1 cellular context compared by ENCODE assay signal in genomic region chr2:222708274-222708710, GRCh38.
TF ChIP-seq lines count a peak whose summit lies in the region.

No MANE protein-coding gene starts in this region.

TF ChIP-seq in HepG2, 621 proteins besides CTCF, POLR2A, EP300 and RAD21 (continued from another document and continues in another):
- TF ChIP-seq, protein P1, sequence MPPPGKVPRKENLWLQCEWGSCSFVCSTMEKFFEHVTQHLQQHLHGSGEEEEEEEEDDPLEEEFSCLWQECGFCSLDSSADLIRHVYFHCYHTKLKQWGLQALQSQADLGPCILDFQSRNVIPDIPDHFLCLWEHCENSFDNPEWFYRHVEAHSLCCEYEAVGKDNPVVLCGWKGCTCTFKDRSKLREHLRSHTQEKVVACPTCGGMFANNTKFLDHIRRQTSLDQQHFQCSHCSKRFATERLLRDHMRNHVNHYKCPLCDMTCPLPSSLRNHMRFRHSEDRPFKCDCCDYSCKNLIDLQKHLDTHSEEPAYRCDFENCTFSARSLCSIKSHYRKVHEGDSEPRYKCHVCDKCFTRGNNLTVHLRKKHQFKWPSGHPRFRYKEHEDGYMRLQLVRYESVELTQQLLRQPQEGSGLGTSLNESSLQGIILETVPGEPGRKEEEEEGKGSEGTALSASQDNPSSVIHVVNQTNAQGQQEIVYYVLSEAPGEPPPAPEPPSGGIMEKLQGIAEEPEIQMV (CRISPR knock-in tag; IDR thresholded peaks at IDR 0.05; ENCODE audit: low read depth) = no peak
- TF ChIP-seq HNRNPUL1 (IDR thresholded peaks at IDR 0.05; ENCODE audit: low read depth, low read length) = no peak
- TF ChIP-seq TOE1 (CRISPR knock-in tag; IDR thresholded peaks at IDR 0.05) = no peak
- TF ChIP-seq SIX1 (CRISPR knock-in tag; IDR thresholded peaks at IDR 0.05; ENCODE audit: borderline replicate concordance) = no peak
- TF ChIP-seq, protein P2, sequence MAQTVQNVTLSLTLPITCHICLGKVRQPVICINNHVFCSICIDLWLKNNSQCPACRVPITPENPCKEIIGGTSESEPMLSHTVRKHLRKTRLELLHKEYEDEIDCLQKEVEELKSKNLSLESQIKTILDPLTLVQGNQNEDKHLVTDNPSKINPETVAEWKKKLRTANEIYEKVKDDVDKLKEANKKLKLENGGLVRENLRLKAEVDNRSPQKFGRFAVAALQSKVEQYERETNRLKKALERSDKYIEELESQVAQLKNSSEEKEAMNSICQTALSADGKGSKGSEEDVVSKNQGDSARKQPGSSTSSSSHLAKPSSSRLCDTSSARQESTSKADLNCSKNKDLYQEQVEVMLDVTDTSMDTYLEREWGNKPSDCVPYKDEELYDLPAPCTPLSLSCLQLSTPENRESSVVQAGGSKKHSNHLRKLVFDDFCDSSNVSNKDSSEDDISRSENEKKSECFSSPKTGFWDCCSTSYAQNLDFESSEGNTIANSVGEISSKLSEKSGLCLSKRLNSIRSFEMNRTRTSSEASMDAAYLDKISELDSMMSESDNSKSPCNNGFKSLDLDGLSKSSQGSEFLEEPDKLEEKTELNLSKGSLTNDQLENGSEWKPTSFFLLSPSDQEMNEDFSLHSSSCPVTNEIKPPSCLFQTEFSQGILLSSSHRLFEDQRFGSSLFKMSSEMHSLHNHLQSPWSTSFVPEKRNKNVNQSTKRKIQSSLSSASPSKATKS (CRISPR knock-in tag; IDR thresholded peaks at IDR 0.05) = no peak
- TF ChIP-seq, protein P3, sequence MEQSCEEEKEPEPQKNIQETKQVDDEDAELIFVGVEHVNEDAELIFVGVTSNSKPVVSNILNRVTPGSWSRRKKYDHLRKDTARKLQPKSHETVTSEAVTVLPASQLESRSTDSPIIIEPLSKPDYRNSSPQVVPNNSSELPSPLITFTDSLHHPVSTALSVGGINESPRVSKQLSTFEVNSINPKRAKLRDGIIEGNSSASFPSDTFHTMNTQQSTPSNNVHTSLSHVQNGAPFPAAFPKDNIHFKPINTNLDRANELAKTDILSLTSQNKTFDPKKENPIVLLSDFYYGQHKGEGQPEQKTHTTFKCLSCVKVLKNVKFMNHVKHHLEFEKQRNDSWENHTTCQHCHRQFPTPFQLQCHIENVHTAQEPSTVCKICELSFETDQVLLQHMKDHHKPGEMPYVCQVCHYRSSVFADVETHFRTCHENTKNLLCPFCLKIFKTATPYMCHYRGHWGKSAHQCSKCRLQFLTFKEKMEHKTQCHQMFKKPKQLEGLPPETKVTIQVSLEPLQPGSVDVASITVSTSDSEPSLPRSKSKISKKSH (CRISPR knock-in tag; IDR thresholded peaks at IDR 0.05; ENCODE audit: borderline replicate concordance) = no peak
- no peak for TF ChIP-seq ZNF205 (CRISPR knock-in tag; IDR thresholded peaks at IDR 0.05)
- TF ChIP-seq ZNF275 (CRISPR knock-in tag; IDR thresholded peaks at IDR 0.05; ENCODE audit: borderline replicate concordance) = no peak
- TF ChIP-seq REL (CRISPR knock-in tag; conservative IDR thresholded peaks at IDR 0.05) = no peak
- TF ChIP-seq ZFP90 (CRISPR knock-in tag; IDR thresholded peaks at IDR 0.05; ENCODE audit: borderline replicate concordance) = no peak; the same call in 1 of the 2 replicates
- TF ChIP-seq ZNF24 (IDR thresholded peaks at IDR 0.05) = no peak
- TF ChIP-seq, protein P4, sequence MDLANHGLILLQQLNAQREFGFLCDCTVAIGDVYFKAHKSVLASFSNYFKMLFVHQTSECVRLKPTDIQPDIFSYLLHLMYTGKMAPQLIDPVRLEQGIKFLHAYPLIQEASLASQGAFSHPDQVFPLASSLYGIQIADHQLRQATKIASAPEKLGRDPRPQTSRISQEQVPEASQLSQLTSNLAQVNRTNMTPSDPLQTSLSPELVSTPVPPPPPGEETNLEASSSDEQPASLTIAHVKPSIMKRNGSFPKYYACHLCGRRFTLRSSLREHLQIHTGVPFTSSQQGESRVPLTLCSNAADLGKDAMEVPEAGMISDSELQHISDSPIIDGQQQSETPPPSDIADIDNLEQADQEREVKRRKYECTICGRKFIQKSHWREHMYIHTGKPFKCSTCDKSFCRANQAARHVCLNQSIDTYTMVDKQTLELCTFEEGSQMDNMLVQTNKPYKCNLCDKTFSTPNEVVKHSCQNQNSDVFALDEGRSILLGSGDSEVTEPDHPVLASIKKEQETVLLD (CRISPR knock-in tag; IDR thresholded peaks at IDR 0.05; ENCODE audit: low read depth) = no peak
- TF ChIP-seq, protein P5, sequence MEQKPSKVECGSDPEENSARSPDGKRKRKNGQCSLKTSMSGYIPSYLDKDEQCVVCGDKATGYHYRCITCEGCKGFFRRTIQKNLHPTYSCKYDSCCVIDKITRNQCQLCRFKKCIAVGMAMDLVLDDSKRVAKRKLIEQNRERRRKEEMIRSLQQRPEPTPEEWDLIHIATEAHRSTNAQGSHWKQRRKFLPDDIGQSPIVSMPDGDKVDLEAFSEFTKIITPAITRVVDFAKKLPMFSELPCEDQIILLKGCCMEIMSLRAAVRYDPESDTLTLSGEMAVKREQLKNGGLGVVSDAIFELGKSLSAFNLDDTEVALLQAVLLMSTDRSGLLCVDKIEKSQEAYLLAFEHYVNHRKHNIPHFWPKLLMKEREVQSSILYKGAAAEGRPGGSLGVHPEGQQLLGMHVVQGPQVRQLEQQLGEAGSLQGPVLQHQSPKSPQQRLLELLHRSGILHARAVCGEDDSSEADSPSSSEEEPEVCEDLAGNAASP (CRISPR knock-in tag; IDR thresholded peaks at IDR 0.05; ENCODE audit: borderline replicate concordance) = peak; percentile 42; the same call in 1 of the 2 replicates
- TF ChIP-seq HMGA1 (CRISPR knock-in tag; conservative IDR thresholded peaks at IDR 0.05) = no peak
- TF ChIP-seq SYNCRIP (IDR thresholded peaks at IDR 0.05; ENCODE audit: insufficient read depth, low read depth, low read length) = no peak
- peak; percentile 78 for TF ChIP-seq ZMYM3 (CRISPR knock-in tag; IDR thresholded peaks at IDR 0.05)
- no peak for TF ChIP-seq ZNF251 (CRISPR knock-in tag; IDR thresholded peaks at IDR 0.05)
- TF ChIP-seq DPF2 (CRISPR knock-in tag; IDR thresholded peaks at IDR 0.05; ENCODE audit: borderline replicate concordance, low read depth) = no peak
- no peak for TF ChIP-seq ZNF83 (CRISPR knock-in tag; IDR thresholded peaks at IDR 0.05; ENCODE audit: borderline replicate concordance)
- no peak for TF ChIP-seq U2AF1 (optimal IDR thresholded peaks at IDR 0.05; ENCODE audit: low read depth, low read length)
- TF ChIP-seq ZNF124 (CRISPR knock-in tag; IDR thresholded peaks at IDR 0.05) = no peak
- no peak for TF ChIP-seq TBP (CRISPR knock-in tag; IDR thresholded peaks at IDR 0.05)
- no peak; the same call in 1 of the 2 replicates for TF ChIP-seq FOSL1 (CRISPR knock-in tag; IDR thresholded peaks at IDR 0.05; ENCODE audit: borderline replicate concordance)
- no peak for TF ChIP-seq GPN1 (CRISPR knock-in tag; IDR thresholded peaks at IDR 0.05; ENCODE audit: borderline replicate concordance)
- no peak for TF ChIP-seq ZNF703 (CRISPR knock-in tag; IDR thresholded peaks at IDR 0.05; ENCODE audit: borderline replicate concordance)
- peak; percentile 85; the same call in 1 of the 2 replicates for TF ChIP-seq ZMYM2 (CRISPR knock-in tag; IDR thresholded peaks at IDR 0.05)
- peak; percentile 46; the same call in 1 of the 2 replicates for TF ChIP-seq HNF1A (IDR thresholded peaks at IDR 0.05; ENCODE audit: low read depth)
- no peak for TF ChIP-seq HNF1A (CRISPR knock-in tag; IDR thresholded peaks at IDR 0.05; ENCODE audit: borderline replicate concordance)
- TF ChIP-seq NR0B2 (CRISPR knock-in tag; IDR thresholded peaks at IDR 0.05) = no peak
- no peak; the same call in 1 of the 2 replicates for TF ChIP-seq ZNF512 (CRISPR knock-in tag; IDR thresholded peaks at IDR 0.05)
- no peak for TF ChIP-seq ZNF446 (CRISPR knock-in tag; IDR thresholded peaks at IDR 0.05)
- no peak for TF ChIP-seq ZBTB7B (CRISPR knock-in tag; IDR thresholded peaks at IDR 0.05)
- TF ChIP-seq MYC (CRISPR knock-in tag; IDR thresholded peaks at IDR 0.05; ENCODE audit: borderline replicate concordance) = no peak; the same call in 1 of the 2 replicates
- no peak for TF ChIP-seq ZFP91 (CRISPR knock-in tag; IDR thresholded peaks at IDR 0.05; ENCODE audit: borderline replicate concordance)
- peak; percentile 75 for TF ChIP-seq ZGPAT (CRISPR knock-in tag; IDR thresholded peaks at IDR 0.05)
- no peak for TF ChIP-seq ZNF432 (CRISPR knock-in tag; IDR thresholded peaks at IDR 0.05; ENCODE audit: borderline replicate concordance)
- no peak for TF ChIP-seq FLYWCH1 (CRISPR knock-in tag; IDR thresholded peaks at IDR 0.05)
- no peak for TF ChIP-seq NR2F6 (IDR thresholded peaks at IDR 0.05)
- 0 out of 2 replicates have a peak, but pooled peaks have one; percentile 28 for TF ChIP-seq NR2F6 (CRISPR knock-in tag; IDR thresholded peaks at IDR 0.05)
- TF ChIP-seq SRSF1 (optimal IDR thresholded peaks at IDR 0.05; ENCODE audit: low read depth, low read length) = no peak
- no peak for TF ChIP-seq ZNF484 (CRISPR knock-in tag; IDR thresholded peaks at IDR 0.05; ENCODE audit: borderline replicate concordance, low read depth)
- TF ChIP-seq GTF2F1 (IDR thresholded peaks at IDR 0.05; ENCODE audit: low read length) = no peak
- TF ChIP-seq HNRNPH1 (optimal IDR thresholded peaks at IDR 0.05; ENCODE audit: low read depth, low read length) = no peak
- TF ChIP-seq RFX3 (CRISPR knock-in tag; IDR thresholded peaks at IDR 0.05) = no peak
